Comparison of ENCODE assay signal across 8 cellular contexts in genomic region chr2:28595323-28595722, GRCh38.
DNase-seq lines count a peak whose midpoint lies in the region; ATAC-seq and TF ChIP-seq lines count a peak whose summit lies in the region.
"Had no signal": no experiment of that assay in that cellular context is flagged by ENCODE, and none has a peak within 500 bp of the region (broad histone marks: within the 10 kb centered on the region; RNA-seq: fewer than 3 reads in every experiment).

No MANE protein-coding gene starts in this region.

- H3K27ac ChIP-seq in PC-3 (ENCODE audit: low read length) = peak overlapping the region; percentile 81
- H3K27ac ChIP-seq in breast epithelium = peak overlapping the region; percentile 85 to 89
- peak overlapping the region; percentile 71 for H3K27ac ChIP-seq in naive thymus-derived CD4-positive, alpha-beta T cell (ENCODE audit: low read depth, low read length)
- peak overlapping the region; percentile 83 to 90 for H3K27ac ChIP-seq in tibial artery

- CTCF ChIA-PET in PC-3 (lab: Charles Lee) = interaction anchor here (1.5 to 2.2 kb wide), 6 partner anchors 26 to 159 kb away, joined by 9 to 30 read pairs (median 13); partner anchors contain the start of gene PPP1CB
- CTCF ChIA-PET in naive thymus-derived CD4-positive, alpha-beta T cell (lab: Charles Lee) = interaction anchor here (0.8 to 5.1 kb wide), 25 partner anchors 10 to 275 kb away, joined by 3 to 119 read pairs (median 8); partner anchors contain the start of genes PPP1CB and TRMT61B

- no peaks in the 10 kb centered on the region for H3K9me2 ChIP-seq in PC-3 (replicated peaks; ENCODE audit: low read length)

- DNase-seq in PC-3 (no peak), breast epithelium (ENCODE audit: low spot score in 2 of 2) (no peak), tibial artery (no peak), left lobe of liver (ENCODE audit: low spot score) (no peak)
- no peak for DNase-seq in naive thymus-derived CD4-positive, alpha-beta T cell
- no peak for DNase-seq in activated CD8-positive, alpha-beta memory T cell treated with anti-CD3 and anti-CD28 coated beads, Interleukin-2, amount 50 U/mL, for 48 hours
- DNase-seq in activated T-cell treated with anti-CD3 and anti-CD28 coated beads, Interleukin-2, amount 50 U/mL, for 1 hour = no peak

- H3K4me3 ChIP-seq in PC-3 (ENCODE audit: low read length) = no peak overlapping the region
- no peak overlapping the region for H3K4me3 ChIP-seq in breast epithelium
- no peak overlapping the region for H3K4me3 ChIP-seq in naive thymus-derived CD4-positive, alpha-beta T cell (ENCODE audit: low read length)
- H3K4me3 ChIP-seq in tibial artery = no peak overlapping the region

- ATAC-seq in PC-3 (no peak), left lobe of liver (no peak)
- ATAC-seq in naive thymus-derived CD4-positive, alpha-beta T cell = no peak

- peaks cover 12 to 23% (median 17%) of the 10 kb centered on the region in 7 donors for H3K4me1 Mint-ChIP-seq in naive thymus-derived CD4-positive, alpha-beta T cell

- H3K9ac ChIP-seq in PC-3 (ENCODE audit: low read length) = no peak overlapping the region

- peak overlapping the region in 4 of 10 donors; percentile 68 to 83 (median 76) for H3K4me3 Mint-ChIP-seq in naive thymus-derived CD4-positive, alpha-beta T cell

- no peaks in the 10 kb centered on the region for H3F3A ChIP-seq in PC-3 (ENCODE audit: low read length, unreplicated experiment)

- H3K9me3 Mint-ChIP-seq in naive thymus-derived CD4-positive, alpha-beta T cell = no peaks in the 10 kb centered on the region

- no peak overlapping the region for H2AFZ ChIP-seq in PC-3 (ENCODE audit: low read length)

- no peaks in the 10 kb centered on the region for H3K9me3 ChIP-seq in PC-3 (ENCODE audit: low read length)
- no peaks in the 10 kb centered on the region for H3K9me3 ChIP-seq in breast epithelium
- no peaks in the 10 kb centered on the region for H3K9me3 ChIP-seq in naive thymus-derived CD4-positive, alpha-beta T cell (ENCODE audit: control insufficient read depth in 2 of 3, low read length in 3 of 3)
- H3K9me3 ChIP-seq in tibial artery = no peaks in the 10 kb centered on the region
- H3K9me3 ChIP-seq: SJCRH30 had no signal

- no peaks in the 10 kb centered on the region for H3K36me3 ChIP-seq in PC-3 (ENCODE audit: low read depth, low read length)
- no peaks in the 10 kb centered on the region for H3K36me3 ChIP-seq in breast epithelium
- H3K36me3 ChIP-seq in naive thymus-derived CD4-positive, alpha-beta T cell (ENCODE audit: control insufficient read depth in 2 of 3, insufficient read depth in 3 of 3, low read length in 3 of 3) = no peaks in the 10 kb centered on the region
- no peaks in the 10 kb centered on the region for H3K36me3 ChIP-seq in tibial artery
- H3K36me3 ChIP-seq: SJCRH30 had no signal

- POLR2A ChIA-PET in PC-3 (lab: Charles Lee; ENCODE audit: unreplicated experiment) = no interaction called here
- POLR2A ChIA-PET in naive thymus-derived CD4-positive, alpha-beta T cell (lab: Charles Lee) = interaction anchor here (0.6 to 5.9 kb wide), 14 partner anchors 11 to 275 kb away, joined by 3 to 86 read pairs (median 6); partner anchors contain the start of genes PPP1CB and TRMT61B

- H3K27me3 ChIP-seq in PC-3 (ENCODE audit: low read length) (no peaks in the 10 kb centered on the region), breast epithelium (no peaks in the 10 kb centered on the region), tibial artery (no peaks in the 10 kb centered on the region)
- H3K27me3 ChIP-seq in naive thymus-derived CD4-positive, alpha-beta T cell (ENCODE audit: control insufficient read depth in 2 of 2, insufficient read depth in 2 of 2, low read length in 2 of 2) = no peaks in the 10 kb centered on the region
- H3K27me3 ChIP-seq: SJCRH30 had no signal

- TF ChIP-seq CTCF in PC-3 (conservative IDR thresholded peaks at IDR 0.05; ENCODE audit: low read depth, low read length) = no peak
- TF ChIP-seq CTCF in breast epithelium (IDR thresholded peaks at IDR 0.05) = no peak
- TF ChIP-seq CTCF in tibial artery (IDR thresholded peaks at IDR 0.05) = no peak

- H3K36me3 Mint-ChIP-seq in naive thymus-derived CD4-positive, alpha-beta T cell = peaks cover 0 to 9% (median 0%) of the 10 kb centered on the region in 5 donors

- 0 out of 2 replicates have a peak overlapping the region, but pooled peaks have one; percentile 52 for H3K4me2 ChIP-seq in PC-3 (ENCODE audit: low read length)

- H3K4me1 ChIP-seq in PC-3 (ENCODE audit: insufficient read depth, low read length) (peaks cover 30% of the 10 kb centered on the region), breast epithelium (peaks cover 0 to 6% of the 10 kb centered on the region in 2 donors), tibial artery (peaks cover 0 to 53% (median 27%) of the 10 kb centered on the region in 4 donors)
- peaks cover 9 to 15% of the 10 kb centered on the region in 2 donors for H3K4me1 ChIP-seq in naive thymus-derived CD4-positive, alpha-beta T cell (ENCODE audit: control insufficient read depth in 2 of 2, insufficient read depth in 2 of 2, low read length in 2 of 2)

- intact Hi-C loops in PC-3 (cut with micrococcal nuclease) = loop anchor here (2.0 kb wide), 1 partner anchor 15 kb away; no protein-coding TSS in a partner anchor
- intact Hi-C loops in breast epithelium (cut with DNase I; ENCODE audit: low total_unique reads) = loop anchor here (5.0 kb wide), 1 partner anchor 157 kb away; the partner anchor contains the start of gene PPP1CB
- intact Hi-C loops in naive thymus-derived CD4-positive, alpha-beta T cell (cut with micrococcal nuclease) = loop anchor here in 1 of 2 donors (10.0 kb wide), 1 partner anchor 519 kb away; the partner anchor contains the start of gene CLIP4
- intact Hi-C loops in tibial artery (cut with DNase I; ENCODE audit: low total_unique reads) = loop anchor here (2.0 kb wide), 1 partner anchor 157 kb away; no protein-coding TSS in a partner anchor

- H4K20me1 ChIP-seq in PC-3 (ENCODE audit: low read length) = no peaks in the 10 kb centered on the region

- peak overlapping the region in 8 of 9 donors; percentile 76 to 98 (median 94) for H3K27ac Mint-ChIP-seq in naive thymus-derived CD4-positive, alpha-beta T cell

- BruUV-seq in PC-3 (replicated peaks; lab: Mats Ljungman, UMichigan) = no TSS peak

- no peaks in the 10 kb centered on the region for H3K79me2 ChIP-seq in PC-3 (ENCODE audit: low read length)

- TF ChIP-seq POLR2A in breast epithelium (IDR thresholded peaks at IDR 0.05) = no peak

- H3K27me3 Mint-ChIP-seq in naive thymus-derived CD4-positive, alpha-beta T cell = no peaks in the 10 kb centered on the region
